In the genomic region with DNA sequence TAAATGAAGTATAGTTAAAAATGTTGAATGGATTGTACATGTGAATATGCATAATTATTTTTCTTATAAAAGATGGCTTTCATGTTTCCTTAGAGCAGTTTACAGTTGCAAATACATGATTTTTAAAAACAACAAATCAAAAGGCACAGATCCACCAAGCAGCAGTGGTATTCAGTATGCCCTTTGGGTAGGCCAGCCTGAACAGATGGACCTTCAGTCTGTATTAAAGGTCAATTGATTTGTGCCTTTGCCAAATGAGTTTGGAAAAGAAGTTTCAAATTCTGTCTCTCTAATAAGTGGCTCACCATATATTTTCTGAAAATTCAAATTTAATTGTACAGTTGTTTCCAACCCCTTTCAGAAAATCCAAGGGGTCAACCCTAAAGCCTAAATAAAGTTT, we compare ENCODE assay signal across 27 cellular contexts.
"Had no signal": no experiment of that assay in that cellular context is flagged by ENCODE, and none has a peak within 500 bp of the region (broad histone marks: within the 10 kb centered on the region; RNA-seq: fewer than 3 reads in every experiment).

No MANE protein-coding gene starts in this region.

- H3K9me3 ChIP-seq: colonic mucosa, esophagus muscularis mucosa, esophagus squamous epithelium, gastrocnemius medialis, gastroesophageal sphincter, heart left ventricle had no signal

- DNase-seq: colonic mucosa; cortex of kidney; dermis blood vessel endothelial cell; dorsolateral prefrontal cortex; effector CD4-positive, alpha-beta T cell; effector CD8-positive, alpha-beta T cell; effector memory CD4-positive, alpha-beta T cell; effector memory CD8-positive, alpha-beta T cell; endodermal cell; erythroblast; esophagus squamous epithelium; foreskin fibroblast; foreskin keratinocyte; foreskin melanocyte; gastrocnemius medialis; glutamatergic neuron; head of caudate nucleus; heart left ventricle had no signal

- H3K36me3 ChIP-seq: colonic mucosa, esophagus muscularis mucosa, esophagus squamous epithelium, gastrocnemius medialis, gastroesophageal sphincter, heart left ventricle had no signal

- H3K27ac ChIP-seq: colonic mucosa, coronary artery, dorsolateral prefrontal cortex, epithelial cell of prostate, esophagus muscularis mucosa, esophagus squamous epithelium, foreskin keratinocyte, gastrocnemius medialis, gastroesophageal sphincter, heart left ventricle had no signal

- H3K27me3 ChIP-seq: colonic mucosa, esophagus muscularis mucosa, esophagus squamous epithelium, foreskin keratinocyte, gastrocnemius medialis, gastroesophageal sphincter, heart left ventricle had no signal

- H3K4me1 ChIP-seq: colonic mucosa, esophagus muscularis mucosa, esophagus squamous epithelium, foreskin keratinocyte, gastrocnemius medialis, gastroesophageal sphincter, heart left ventricle had no signal

- FAIRE-seq: colon, endometrium, endothelial cell of umbilical vein, frontal cortex had no signal

- ATAC-seq: effector memory CD8-positive, alpha-beta T cell; esophagus mucosa; foreskin keratinocyte; gastrocnemius medialis; gastroesophageal sphincter; heart left ventricle had no signal

- H3K4me3 ChIP-seq: colonic mucosa, coronary artery, dorsolateral prefrontal cortex, esophagus muscularis mucosa, esophagus squamous epithelium, gastrocnemius medialis, gastroesophageal sphincter, heart left ventricle had no signal
